Comparison of ENCODE assay signal across 15 cellular contexts in the genomic region with DNA sequence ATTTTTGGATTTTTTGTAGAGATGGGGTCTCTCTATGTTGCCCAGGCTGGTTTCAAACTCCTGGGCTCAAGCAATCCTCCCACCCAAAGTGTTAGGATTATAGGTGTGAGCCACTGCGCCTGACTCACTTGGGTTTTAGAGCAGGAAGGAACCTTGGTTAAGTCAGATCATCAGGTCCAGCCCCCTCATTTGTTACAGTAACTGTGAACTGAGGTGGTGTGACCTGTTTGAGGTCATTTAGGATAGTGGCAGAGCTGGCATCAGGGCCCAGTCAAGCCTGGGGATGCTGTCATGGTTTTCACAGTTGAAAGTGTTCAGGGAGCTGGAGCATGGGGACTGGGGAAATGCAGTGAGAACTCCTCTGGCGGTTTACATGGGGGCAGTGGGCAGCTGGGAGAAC.
A peak's percentile ranks its signal among the peaks of the same experiment; 100 is the strongest.
DNase-seq lines count a peak whose midpoint lies in the region; ATAC-seq and TF ChIP-seq lines count a peak whose summit lies in the region.
"Had no signal": no experiment of that assay in that cellular context is flagged by ENCODE, and none has a peak within 500 bp of the region (broad histone marks: within the 10 kb centered on the region; RNA-seq: fewer than 3 reads in every experiment).

No MANE protein-coding gene starts in this region.

- H3K27me3 Mint-ChIP-seq in activated CD4-positive, alpha-beta memory T cell treated with anti-CD3 and anti-CD28 coated beads, Interleukin-2, amount 10 ng/mL, durations not matched to agents 7 days and 5 days, result peaks cover 3% of the 10 kb centered on the region
- H3K27me3 Mint-ChIP-seq in chondrocyte (ENCODE audit: low read depth), result no peaks in the 10 kb centered on the region
- H3K27me3 Mint-ChIP-seq: activated CD4-positive, alpha-beta T cell treated with anti-CD3 and anti-CD28 coated beads, Interleukin-2, amount 10 ng/mL, durations not matched to agents 7 days and 5 days had no signal

- H3K4me3 ChIP-seq in mucosa of descending colon, result no peak overlapping the region
- H3K4me3 ChIP-seq: pancreas, uterus had no signal

- peak overlapping the region; percentile 17 for H3K4me3 Mint-ChIP-seq in activated CD4-positive, alpha-beta memory T cell treated with anti-CD3 and anti-CD28 coated beads, Interleukin-2, amount 10 ng/mL, durations not matched to agents 7 days and 5 days
- H3K4me3 Mint-ChIP-seq in chondrocyte (ENCODE audit: unreplicated experiment), result no peak overlapping the region
- H3K4me3 Mint-ChIP-seq: activated CD4-positive, alpha-beta T cell treated with anti-CD3 and anti-CD28 coated beads, Interleukin-2, amount 10 ng/mL, durations not matched to agents 7 days and 5 days had no signal

- CTCF ChIA-PET in activated CD4-positive, alpha-beta memory T cell treated with anti-CD3 and anti-CD28 coated beads, Interleukin-2, amount 10 ng/mL, durations not matched to agents 7 days and 5 days (lab: Charles Lee), result no interaction called here

- POLR2A ChIA-PET in activated CD4-positive, alpha-beta memory T cell treated with anti-CD3 and anti-CD28 coated beads, Interleukin-2, amount 10 ng/mL, durations not matched to agents 7 days and 5 days (lab: Charles Lee), result no interaction called here

- peak; percentile 8 for DNase-seq in activated T-cell treated with anti-CD3 and anti-CD28 coated beads for 48 hours (ENCODE audit: low read depth)
- DNase-seq in activated T-cell treated with anti-CD3 and anti-CD28 coated beads for 4 hours, result no peak
- peak; percentile 34 for DNase-seq in activated CD4-positive, alpha-beta memory T cell treated with anti-CD3 and anti-CD28 coated beads, Interleukin-2, amount 10 ng/mL, durations not matched to agents 7 days and 5 days
- no peak for DNase-seq in chondrocyte (ENCODE audit: low spot score)
- peak; percentile 3 to 7 for DNase-seq in stimulated activated CD8-positive, alpha-beta memory T cell treated with anti-CD3 and anti-CD28 coated beads, Interleukin-7, amount 100 ng/mL, for 4 hours (ENCODE audit: low read depth in 2 of 2)
- DNase-seq in mucosa of descending colon, result no peak
- DNase-seq in DMS79 treated with DMSO at 0.1 percent for 48 hours (lab: John Stamatoyannopoulos, UW), result no peak
- DNase-seq: activated CD4-positive, alpha-beta T cell treated with anti-CD3 and anti-CD28 coated beads, Interleukin-2, amount 10 ng/mL, durations not matched to agents 7 days and 5 days; effector CD4-positive, alpha-beta T cell; NCI-H1048; OCI-M1; pancreas; stimulated activated naive CD4-positive, alpha-beta T cell; uterus had no signal

- no peaks in the 10 kb centered on the region for H3K36me3 Mint-ChIP-seq in activated CD4-positive, alpha-beta memory T cell treated with anti-CD3 and anti-CD28 coated beads, Interleukin-2, amount 10 ng/mL, durations not matched to agents 7 days and 5 days (ENCODE audit: low read depth)
- H3K36me3 Mint-ChIP-seq in chondrocyte (ENCODE audit: low read depth), result no peaks in the 10 kb centered on the region

- H3K9me3 Mint-ChIP-seq in activated CD4-positive, alpha-beta memory T cell treated with anti-CD3 and anti-CD28 coated beads, Interleukin-2, amount 10 ng/mL, durations not matched to agents 7 days and 5 days, result no peaks in the 10 kb centered on the region
- no peaks in the 10 kb centered on the region for H3K9me3 Mint-ChIP-seq in chondrocyte (ENCODE audit: low read depth)
- H3K9me3 Mint-ChIP-seq: activated CD4-positive, alpha-beta T cell treated with anti-CD3 and anti-CD28 coated beads, Interleukin-2, amount 10 ng/mL, durations not matched to agents 7 days and 5 days had no signal

- peaks cover 10% of the 10 kb centered on the region for H3K4me1 ChIP-seq in mucosa of descending colon (ENCODE audit: low read depth)
- H3K4me1 ChIP-seq: uterus had no signal

- H3K36me3 ChIP-seq in mucosa of descending colon (ENCODE audit: low read depth), result no peaks in the 10 kb centered on the region
- H3K36me3 ChIP-seq: pancreas, uterus had no signal

- no peak for TF ChIP-seq CTCF in chondrocyte (IDR thresholded peaks at IDR 0.05)
- no peak for TF ChIP-seq CTCF in mucosa of descending colon (IDR thresholded peaks at IDR 0.05)

- intact Hi-C loops in mucosa of descending colon (cut with DNase I, micrococcal nuclease), result no loop called here

- ATAC-seq in mucosa of descending colon (no peak), HG03135 (IDR thresholded peaks at IDR 0.05; ENCODE audit: unreplicated experiment) (no peak)
- ATAC-seq: pancreas had no signal

- H3K4me1 Mint-ChIP-seq in activated CD4-positive, alpha-beta memory T cell treated with anti-CD3 and anti-CD28 coated beads, Interleukin-2, amount 10 ng/mL, durations not matched to agents 7 days and 5 days, result peaks cover 35% of the 10 kb centered on the region
- peaks cover 36% of the 10 kb centered on the region for H3K4me1 Mint-ChIP-seq in chondrocyte (ENCODE audit: low read depth)

- H3K9me3 ChIP-seq in mucosa of descending colon, result no peaks in the 10 kb centered on the region
- H3K9me3 ChIP-seq: pancreas, uterus had no signal

- peak overlapping the region; percentile 44 for H3K27ac Mint-ChIP-seq in activated CD4-positive, alpha-beta memory T cell treated with anti-CD3 and anti-CD28 coated beads, Interleukin-2, amount 10 ng/mL, durations not matched to agents 7 days and 5 days
- H3K27ac Mint-ChIP-seq in chondrocyte (ENCODE audit: unreplicated experiment), result peak overlapping the region; percentile 55
- H3K27ac Mint-ChIP-seq: activated CD4-positive, alpha-beta T cell treated with anti-CD3 and anti-CD28 coated beads, Interleukin-2, amount 10 ng/mL, durations not matched to agents 7 days and 5 days had no signal

Comparison
In these comparisons a context has a peak if more than half of its experiments do, and no peak if none do; other contexts are left out.
1. DNase-seq: peak in activated T-cell treated with anti-CD3 and anti-CD28 coated beads for 48 hours (single experiment), activated CD4-positive, alpha-beta memory T cell treated with anti-CD3 and anti-CD28 coated beads, Interleukin-2, amount 10 ng/mL, durations not matched to agents 7 days and 5 days (single experiment) and stimulated activated CD8-positive, alpha-beta memory T cell treated with anti-CD3 and anti-CD28 coated beads, Interleukin-7, amount 100 ng/mL, for 4 hours (2 of 2); none in activated T-cell treated with anti-CD3 and anti-CD28 coated beads for 4 hours (single experiment), chondrocyte (single experiment), mucosa of descending colon (0 of 3) and DMS79 treated with DMSO at 0.1 percent for 48 hours (single experiment).